Comparison of ENCODE assay signal across 8 cellular contexts in the genomic region with DNA sequence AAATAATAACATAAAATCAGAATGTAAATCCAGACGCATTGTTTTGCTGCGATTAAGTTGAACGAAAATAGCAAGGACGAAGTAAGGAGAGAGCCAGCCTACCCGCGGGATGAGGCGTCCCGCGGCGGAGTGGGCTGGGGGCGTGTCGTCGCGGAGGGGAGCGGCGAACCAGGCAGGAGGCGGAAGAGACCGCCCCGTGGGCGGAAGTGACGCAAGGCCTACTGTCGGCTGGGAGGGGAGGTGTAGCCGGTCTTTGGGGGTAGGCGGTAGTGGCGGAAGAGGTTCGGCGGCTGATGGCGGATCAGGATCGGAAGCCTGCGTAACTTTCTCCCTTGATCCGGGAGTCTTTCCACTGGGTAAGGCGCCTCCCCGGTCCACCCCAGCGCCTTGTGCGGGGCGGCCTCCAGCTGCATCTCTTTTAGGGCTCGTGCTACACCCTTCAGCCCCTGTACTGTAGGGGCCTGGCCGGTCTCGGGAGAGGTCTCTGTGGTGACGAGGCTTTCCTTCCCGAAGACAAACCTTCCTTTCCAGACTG. TPM values are rescaled to one million over a fixed set of nuclear protein-coding genes. Genes with fewer than 3 reads are reported as not detected.
DNase-seq lines count a peak whose midpoint lies in the region; ATAC-seq, FAIRE-seq and TF ChIP-seq lines count a peak whose summit lies in the region.

Gene TAX1BP1, plus strand, starts transcription at position 249 of the 535 bp plus-strand sequence. CDS start 8,363 bp downstream, outside the sequence.

- H3K36me3 ChIP-seq in adrenal gland (replicated peaks in 1 of 2) = no peaks in the 10 kb centered on the region
- H3K36me3 ChIP-seq in heart right ventricle = no peaks in the 10 kb centered on the region
- H3K36me3 ChIP-seq in upper lobe of right lung = no peaks in the 10 kb centered on the region

- FAIRE-seq in GM12892 (lab: Jason Lieb, UNC) = peak; percentile 99

- H3K4me3 ChIP-seq in adrenal gland (peak within 1 kb of the TSS; percentile 69 to 88 (median 76)), heart right ventricle (peak within 1 kb of the TSS; percentile 70 to 94 (median 89)), upper lobe of right lung (peak within 1 kb of the TSS; percentile 100)

- peak; percentile 95 for ATAC-seq in HG02852 (IDR thresholded peaks at IDR 0.05; ENCODE audit: unreplicated experiment)
- ATAC-seq in heart right ventricle = peak; percentile 100
- peak; percentile 99 for ATAC-seq in upper lobe of right lung

- H3K27ac ChIP-seq in adrenal gland = peak within 1 kb of the TSS; percentile 91 to 99 (median 98)
- peak within 1 kb of the TSS; percentile 89 to 99 (median 96) for H3K27ac ChIP-seq in heart right ventricle
- peak within 1 kb of the TSS; percentile 99 for H3K27ac ChIP-seq in upper lobe of right lung

- 0 to 1% (median 0%) methylated on average over 19 to 41 of the region's 41 CpGs for WGBS in adrenal gland, 4 donors
- 1% methylated on average over 41 of the region's 41 CpGs for WGBS in heart right ventricle, 2 donors

- no peak for TF ChIP-seq CTCF in adrenal gland (IDR thresholded peaks at IDR 0.05)
- TF ChIP-seq CTCF in heart right ventricle (IDR thresholded peaks at IDR 0.05) = no peak
- no peak for TF ChIP-seq CTCF in upper lobe of right lung (IDR thresholded peaks at IDR 0.05)

- H3K4me1 ChIP-seq in adrenal gland (replicated peaks in 1 of 2) = peaks cover 19 to 38% of the 10 kb centered on the region in 2 donors
- peaks cover 6 to 43% (median 27%) of the 10 kb centered on the region in 9 donors for H3K4me1 ChIP-seq in heart right ventricle
- H3K4me1 ChIP-seq in upper lobe of right lung = peaks cover 37% of the 10 kb centered on the region

- DNase-seq in GM12892 (ENCODE audit: insufficient read length) (peak; percentile 81), NCI-H146 (lab: John Stamatoyannopoulos, UW) (peak; percentile 93), T-helper 1 cell (peak; percentile 91 to 97 (median 95)), adrenal gland (peak; percentile 95 to 97 (median 96)), heart right ventricle (peak; percentile 97), posterior vena cava (ENCODE audit: low spot score) (peak; percentile 99), upper lobe of right lung (peak; percentile 98)

- H3K27me3 ChIP-seq in adrenal gland = no peaks in the 10 kb centered on the region
- H3K27me3 ChIP-seq in heart right ventricle = no peaks in the 10 kb centered on the region
- no peaks in the 10 kb centered on the region for H3K27me3 ChIP-seq in upper lobe of right lung

- intact Hi-C loops in adrenal gland (cut with DNase I) = no loop called here
- intact Hi-C loops in heart right ventricle (cut with DNase I) = loop anchor here in 7 of 10 donors (1.0 to 10.0 kb wide), 6 partner anchors 68 to 355 kb away; partner anchors contain the start of gene HIBADH (in 3 of the 7)
- intact Hi-C loops in posterior vena cava (cut with DNase I) = loop anchor here in 1 of 2 donors (10.0 kb wide), 1 partner anchor 65 kb away; no protein-coding TSS in a partner anchor
- intact Hi-C loops in upper lobe of right lung (cut with DNase I) = no loop called here

- TF ChIP-seq POLR2A in GM12892 (IDR thresholded peaks at IDR 0.05; ENCODE audit: low read depth, low read length) (peak; percentile 87), adrenal gland (IDR thresholded peaks at IDR 0.05) (peak; percentile 96 to 99)

- no peaks in the 10 kb centered on the region for H3K9me3 ChIP-seq in adrenal gland (replicated peaks in 1 of 3)
- H3K9me3 ChIP-seq in heart right ventricle = no peaks in the 10 kb centered on the region
- H3K9me3 ChIP-seq in upper lobe of right lung = no peaks in the 10 kb centered on the region

RNA-seq across cellular contexts. Expression of gene TAX1BP1, which starts in this region (rescaled TPM):
- 61.8 TPM for polyA plus RNA-seq in GM12892 (2012; ENCODE audit: missing spikeins)
- total RNA-seq in adrenal gland = 100 to 1,000 TPM; 132 to 222 (median 173) TPM
- 100 to 1,000 TPM in 1 of 3 donors, 10 to 100 TPM in 2; 66.5 to 274 (median 84.6) TPM for polyA plus RNA-seq in adrenal gland
- total RNA-seq in heart right ventricle = 100 to 1,000 TPM; 153 to 190 (median 169) TPM
- 10 to 100 TPM; 54.0 to 95.3 TPM for polyA plus RNA-seq in heart right ventricle
- 100 to 1,000 TPM in 1 of 2 donors, 10 to 100 TPM in 1; 93.0 to 131 TPM for total RNA-seq in posterior vena cava
- 109 TPM for total RNA-seq in upper lobe of right lung

Comparison
In these comparisons a context has a peak if more than half of its experiments do, and no peak if none do; other contexts are left out.
1. Peak in every context shown above with its lines: DNase-seq, ATAC-seq, H3K4me3 ChIP-seq and H3K27ac ChIP-seq.
2. intact Hi-C loops: an anchor here in heart right ventricle (1.0 to 10.0 kb wide); none called in adrenal gland and upper lobe of right lung.